10 cellular contexts compared by ENCODE assay signal in genomic region chr9:136655244-136656225, GRCh38. TPM values are rescaled to one million over a fixed set of nuclear protein-coding genes. Genes with fewer than 3 reads are reported as not detected.
DNase-seq lines count a peak whose midpoint lies in the region; ATAC-seq and TF ChIP-seq lines count a peak whose summit lies in the region.
"Had no signal": no experiment of that assay in that cellular context is flagged by ENCODE, and none has a peak within 500 bp of the region (broad histone marks: within the 10 kb centered on the region; RNA-seq: fewer than 3 reads in every experiment).

No MANE protein-coding gene starts in this region.

- H3K4me1 Mint-ChIP-seq in naive thymus-derived CD4-positive, alpha-beta T cell = peaks cover 0 to 17% (median 14%) of the 10 kb centered on the region in 7 donors
- H3K4me1 Mint-ChIP-seq in activated CD4-positive, alpha-beta T cell treated with anti-CD3 and anti-CD28 coated beads for 36 hours = peaks cover 11% of the 10 kb centered on the region

- no peak for TF ChIP-seq CTCF in DOHH2 (IDR thresholded peaks at IDR 0.05; ENCODE audit: low read depth, low read length, poor library complexity, severe bottlenecking)

- ATAC-seq in Right ventricle myocardium superior (ENCODE audit: poor library complexity) (peak; percentile 51), GM18505 (IDR thresholded peaks at IDR 0.05; ENCODE audit: unreplicated experiment) (no peak)
- no peak for ATAC-seq in naive thymus-derived CD4-positive, alpha-beta T cell
- ATAC-seq in activated CD4-positive, alpha-beta T cell treated with anti-CD3 and anti-CD28 coated beads for 36 hours = no peak

- H3K27ac ChIP-seq in DOHH2 (ENCODE audit: low read depth, low read length) (no peak overlapping the region), SJCRH30 (no peak overlapping the region)
- H3K27ac ChIP-seq in naive thymus-derived CD4-positive, alpha-beta T cell (ENCODE audit: low read depth, low read length) = no peak overlapping the region

- H3K4me1 ChIP-seq in DOHH2 (ENCODE audit: control insufficient read depth, low read length) (peaks cover 50% of the 10 kb centered on the region), SJCRH30 (peaks cover 6% of the 10 kb centered on the region; the same call in 1 of the 2 replicates)
- H3K4me1 ChIP-seq in naive thymus-derived CD4-positive, alpha-beta T cell (ENCODE audit: control insufficient read depth in 2 of 2, insufficient read depth in 2 of 2, low read length in 2 of 2) = peaks cover 0 to 15% of the 10 kb centered on the region in 2 donors

- intact Hi-C loops in Right ventricle myocardium superior (cut with DNase I) = no loop called here
- intact Hi-C loops in naive thymus-derived CD4-positive, alpha-beta T cell (cut with micrococcal nuclease) = no loop called here
- intact Hi-C loops in activated CD4-positive, alpha-beta T cell treated with anti-CD3 and anti-CD28 coated beads for 36 hours (cut with DNase I, micrococcal nuclease) = no loop called here

- no peaks in the 10 kb centered on the region for H3K9me3 ChIP-seq in DOHH2 (ENCODE audit: control insufficient read depth, insufficient read depth, low read length)
- no peaks in the 10 kb centered on the region for H3K9me3 ChIP-seq in SJCRH30 (replicated peaks)
- H3K9me3 ChIP-seq in naive thymus-derived CD4-positive, alpha-beta T cell (ENCODE audit: control insufficient read depth in 2 of 3, low read length in 3 of 3) = no peaks in the 10 kb centered on the region

- H3K4me2 ChIP-seq in DOHH2 (ENCODE audit: low read length) = peak overlapping the region; percentile 44

- CTCF ChIA-PET in naive thymus-derived CD4-positive, alpha-beta T cell (lab: Charles Lee) = interaction anchor here (0.7 kb wide), 1 partner anchor 24 kb away, joined by 3 read pairs; no protein-coding TSS in a partner anchor
- CTCF ChIA-PET in activated CD4-positive, alpha-beta T cell treated with anti-CD3 and anti-CD28 coated beads for 36 hours (lab: Charles Lee) = no interaction called here

- no peaks in the 10 kb centered on the region for H3K79me2 ChIP-seq in DOHH2 (ENCODE audit: control insufficient read depth, low read length)

- no peaks in the 10 kb centered on the region for H3K9me3 Mint-ChIP-seq in naive thymus-derived CD4-positive, alpha-beta T cell
- no peaks in the 10 kb centered on the region for H3K9me3 Mint-ChIP-seq in activated CD4-positive, alpha-beta T cell treated with anti-CD3 and anti-CD28 coated beads for 36 hours (ENCODE audit: low read depth)

- H3F3A ChIP-seq in DOHH2 (ENCODE audit: control insufficient read depth, insufficient read depth) = peaks cover 5% of the 10 kb centered on the region

- H3K27ac Mint-ChIP-seq in naive thymus-derived CD4-positive, alpha-beta T cell = peak overlapping the region in 1 of 9 donors; percentile 46
- H3K27ac Mint-ChIP-seq in activated CD4-positive, alpha-beta T cell treated with anti-CD3 and anti-CD28 coated beads for 36 hours = no peak overlapping the region
- H3K27ac Mint-ChIP-seq: CD4-positive, CD25-positive, alpha-beta regulatory T cell had no signal

- peaks cover 54% of the 10 kb centered on the region for H3K27me3 ChIP-seq in DOHH2 (ENCODE audit: control insufficient read depth, low read length)
- peaks cover 65% of the 10 kb centered on the region for H3K27me3 ChIP-seq in SJCRH30
- peaks cover 3 to 14% of the 10 kb centered on the region in 2 donors for H3K27me3 ChIP-seq in naive thymus-derived CD4-positive, alpha-beta T cell (ENCODE audit: control insufficient read depth in 2 of 2, insufficient read depth in 2 of 2, low read length in 2 of 2)

- no peaks in the 10 kb centered on the region for H3K9me2 ChIP-seq in DOHH2 (replicated peaks; ENCODE audit: control insufficient read depth, low read length)

- DNase-seq in SJCRH30 = no peak
- peak; percentile 68 for DNase-seq in Right ventricle myocardium superior
- DNase-seq in pulmonary artery endothelial cell (ENCODE audit: low read depth, low spot score) = peak; percentile 96
- no peak for DNase-seq in naive thymus-derived CD4-positive, alpha-beta T cell
- DNase-seq in hypothalamus (lab: John Stamatoyannopoulos, UW) = no peak
- no peak for DNase-seq in activated CD4-positive, alpha-beta T cell treated with anti-CD3 and anti-CD28 coated beads for 36 hours
- DNase-seq: CD4-positive, CD25-positive, alpha-beta regulatory T cell; central memory CD4-positive, alpha-beta T cell had no signal

- H3K36me3 ChIP-seq in DOHH2 (ENCODE audit: control insufficient read depth, low read length) = no peaks in the 10 kb centered on the region
- no peaks in the 10 kb centered on the region for H3K36me3 ChIP-seq in SJCRH30
- H3K36me3 ChIP-seq in naive thymus-derived CD4-positive, alpha-beta T cell (ENCODE audit: control insufficient read depth in 2 of 3, insufficient read depth in 3 of 3, low read length in 3 of 3) = no peaks in the 10 kb centered on the region

- no peak for TF ChIP-seq POLR2A in GM18505 (IDR thresholded peaks at IDR 0.05; ENCODE audit: borderline replicate concordance, extremely low read depth, insufficient read depth, insufficient read length)

- 0 out of 2 replicates have a peak overlapping the region, but pooled peaks have one; percentile 18 for H3K4me3 ChIP-seq in DOHH2 (ENCODE audit: low read length)
- H3K4me3 ChIP-seq in SJCRH30 = peak overlapping the region; percentile 41
- H3K4me3 ChIP-seq in naive thymus-derived CD4-positive, alpha-beta T cell (ENCODE audit: low read length) = no peak overlapping the region

- H3K36me3 Mint-ChIP-seq in naive thymus-derived CD4-positive, alpha-beta T cell = peaks cover 0 to 4% (median 0%) of the 10 kb centered on the region in 5 donors
- H3K36me3 Mint-ChIP-seq in activated CD4-positive, alpha-beta T cell treated with anti-CD3 and anti-CD28 coated beads for 36 hours (ENCODE audit: low read depth) = no peaks in the 10 kb centered on the region
- H3K36me3 Mint-ChIP-seq: CD4-positive, CD25-positive, alpha-beta regulatory T cell had no signal

- H4K20me1 ChIP-seq in DOHH2 (ENCODE audit: control insufficient read depth, insufficient read depth, low read depth, low read length) = no peaks in the 10 kb centered on the region

- H3K27me3 Mint-ChIP-seq in naive thymus-derived CD4-positive, alpha-beta T cell = peaks cover 19 to 45% (median 41%) of the 10 kb centered on the region in 5 donors
- peaks cover 27% of the 10 kb centered on the region for H3K27me3 Mint-ChIP-seq in activated CD4-positive, alpha-beta T cell treated with anti-CD3 and anti-CD28 coated beads for 36 hours

- POLR2A ChIA-PET in naive thymus-derived CD4-positive, alpha-beta T cell (lab: Charles Lee) = interaction anchor here (1.6 kb wide), 1 partner anchor 72 kb away, joined by 4 read pairs; no protein-coding TSS in a partner anchor
- POLR2A ChIA-PET in activated CD4-positive, alpha-beta T cell treated with anti-CD3 and anti-CD28 coated beads for 36 hours (lab: Charles Lee) = no interaction called here

- H3K4me3 Mint-ChIP-seq in naive thymus-derived CD4-positive, alpha-beta T cell = no peak overlapping the region
- no peak overlapping the region for H3K4me3 Mint-ChIP-seq in activated CD4-positive, alpha-beta T cell treated with anti-CD3 and anti-CD28 coated beads for 36 hours
- H3K4me3 Mint-ChIP-seq: CD4-positive, CD25-positive, alpha-beta regulatory T cell had no signal

RNA-seq across cellular contexts. Expression of gene EGFL7, which starts 7.2 kb away (rescaled TPM):
- total RNA-seq in SJCRH30 (2014; rRNA removed; shearing (Covaris generic)) = 0.71 and 0.81 TPM in 2 replicates
- 61.5 TPM for total RNA-seq in Right ventricle myocardium superior
- total RNA-seq in pulmonary artery endothelial cell = 450 and 500 TPM in 2 replicates
- 1 to 10 TPM in 1 of 5 experiments, under 1 TPM in 2, not detected in 2; 0.56 to 2.3 (median 0.97) TPM for total RNA-seq in naive thymus-derived CD4-positive, alpha-beta T cell
- not detected for polyA plus RNA-seq in naive thymus-derived CD4-positive, alpha-beta T cell
- 1 to 10 TPM; 1.2 to 1.4 TPM for total RNA-seq in activated CD4-positive, alpha-beta T cell treated with anti-CD3 and anti-CD28 coated beads for 36 hours
- polyA plus RNA-seq: CD4-positive, CD25-positive, alpha-beta regulatory T cell had no signal

RNA-seq across cellular contexts. Expression of gene AGPAT2, which starts 31.7 kb away (rescaled TPM):
- total RNA-seq in SJCRH30 (2014; rRNA removed; shearing (Covaris generic)) = 11.2 and 11.8 TPM in 2 replicates
- total RNA-seq in Right ventricle myocardium superior = 48.6 TPM
- 48.9 and 49.9 TPM in 2 replicates for total RNA-seq in pulmonary artery endothelial cell
- 10 to 100 TPM in 2 of 5 experiments, 1 to 10 TPM in 3; 2.3 to 20.6 (median 8.5) TPM for total RNA-seq in naive thymus-derived CD4-positive, alpha-beta T cell
- polyA plus RNA-seq in naive thymus-derived CD4-positive, alpha-beta T cell = 10 to 100 TPM; 12.0 to 13.1 TPM
- total RNA-seq in activated CD4-positive, alpha-beta T cell treated with anti-CD3 and anti-CD28 coated beads for 36 hours = 10 to 100 TPM in 1 of 2 experiments, 1 to 10 TPM in 1; 9.0 to 10.4 TPM

RNA-seq across cellular contexts. Expression of gene DIPK1B, which starts 56.8 kb away (rescaled TPM):
- 5.0 and 6.1 TPM in 2 replicates for total RNA-seq in SJCRH30 (2014; rRNA removed; shearing (Covaris generic))
- total RNA-seq in Right ventricle myocardium superior (15.1 TPM), pulmonary artery endothelial cell (152 and 177 TPM in 2 replicates)
- total RNA-seq in naive thymus-derived CD4-positive, alpha-beta T cell = 1 to 10 TPM in 1 of 5 experiments, under 1 TPM in 2, not detected in 2; 0.46 to 1.6 (median 0.56) TPM
- polyA plus RNA-seq in naive thymus-derived CD4-positive, alpha-beta T cell = under 1 TPM; 0.11 to 0.31 TPM
- under 1 TPM; 0.21 to 0.25 TPM for total RNA-seq in activated CD4-positive, alpha-beta T cell treated with anti-CD3 and anti-CD28 coated beads for 36 hours

Comparison
In these comparisons a context has a peak if more than half of its experiments do, and no peak if none do; other contexts are left out.
1. DNase-seq: peak in Right ventricle myocardium superior (single experiment) and pulmonary artery endothelial cell (single experiment); none in SJCRH30 (0 of 2), naive thymus-derived CD4-positive, alpha-beta T cell (0 of 9), hypothalamus (0 of 51) and activated CD4-positive, alpha-beta T cell treated with anti-CD3 and anti-CD28 coated beads for 36 hours (single experiment).
2. RNA of gene EGFL7, which starts 7.2 kb away (total RNA-seq): 450 to 500 TPM in pulmonary artery endothelial cell and 61.5 TPM in Right ventricle myocardium superior (single experiment); 1.2 to 1.4 TPM in activated CD4-positive, alpha-beta T cell treated with anti-CD3 and anti-CD28 coated beads for 36 hours, 0.71 to 0.81 TPM in SJCRH30 and 0.56 to 2.3 TPM in naive thymus-derived CD4-positive, alpha-beta T cell; every median in the first group is over 10 times any median in the second.